17 cellular contexts compared by ENCODE assay signal in genomic region chr1:11180342-11180744, GRCh38. TPM values are rescaled to one million over a fixed set of nuclear protein-coding genes. Genes with fewer than 3 reads are reported as not detected.
DNase-seq lines count a peak whose midpoint lies in the region; FAIRE-seq and TF ChIP-seq lines count a peak whose summit lies in the region.
"Had no signal": no experiment of that assay in that cellular context is flagged by ENCODE, and none has a peak within 500 bp of the region (broad histone marks: within the 10 kb centered on the region; RNA-seq: fewer than 3 reads in every experiment).

No MANE protein-coding gene starts in this region.

- no peak overlapping the region for H3K27ac Mint-ChIP-seq in activated CD4-positive, alpha-beta memory T cell treated with anti-CD3 and anti-CD28 coated beads for 36 hours
- H3K27ac Mint-ChIP-seq: activated naive CD8-positive, alpha-beta T cell treated with anti-CD3 and anti-CD28 coated beads for 36 hours; T-helper 2 cell treated with Interferon-gamma antibody and Interleukin-4, amounts not matched to agents 5 μg/mL and 100 μg/mL, for 36 hours had no signal

- no peaks in the 10 kb centered on the region for H4K20me1 ChIP-seq in fibroblast of lung (ENCODE audit: control insufficient read depth, extremely low read depth, insufficient read depth, low read length)

- DNase-seq in GM12891 (ENCODE audit: insufficient read length, low spot score): no peak
- no peak for DNase-seq in RWPE1 (ENCODE audit: low spot score)
- peak; percentile 67 to 83 for DNase-seq in fibroblast of lung (ENCODE audit: low read depth in 2 of 2)
- peak; percentile 67 for DNase-seq in retinal pigment epithelial cell (ENCODE audit: low read depth)
- DNase-seq in activated CD4-positive, alpha-beta memory T cell treated with anti-CD3 and anti-CD28 coated beads for 36 hours: no peak
- DNase-seq in inferior parietal cortex (ENCODE audit: extremely low spot score): no peak
- DNase-seq in SIG-M5 treated with dmso at 0.1 percent for 504 hours (lab: John Stamatoyannopoulos, UW; ENCODE audit: unreplicated experiment): no peak
- DNase-seq in stimulated activated naive CD4-positive, alpha-beta T cell treated with Interleukin-2 at 50 U/mL for 16 hours (lab: John Stamatoyannopoulos, UW): no peak
- DNase-seq: activated naive CD8-positive, alpha-beta T cell treated with anti-CD3 and anti-CD28 coated beads for 36 hours; effector CD4-positive, alpha-beta T cell; NCI-H1694; psoas muscle; stomach had no signal

- H3K4me2 ChIP-seq in fibroblast of lung (ENCODE audit: extremely low read depth, insufficient read depth, low read length): no peak overlapping the region
- H3K4me2 ChIP-seq: hepatocyte had no signal

- H3K4me3 Mint-ChIP-seq in activated CD4-positive, alpha-beta memory T cell treated with anti-CD3 and anti-CD28 coated beads for 36 hours: no peak overlapping the region
- H3K4me3 Mint-ChIP-seq: activated naive CD8-positive, alpha-beta T cell treated with anti-CD3 and anti-CD28 coated beads for 36 hours; T-helper 2 cell treated with Interferon-gamma antibody and Interleukin-4, amounts not matched to agents 5 μg/mL and 100 μg/mL, for 36 hours had no signal

- no peaks in the 10 kb centered on the region for H3K27me3 ChIP-seq in fibroblast of lung (ENCODE audit: control insufficient read depth, insufficient read depth, low read length)
- H3K27me3 ChIP-seq: hepatocyte, stomach had no signal

- H3K9ac ChIP-seq in fibroblast of lung (ENCODE audit: insufficient read depth, low read length): no peak overlapping the region

- no peaks in the 10 kb centered on the region for H3K9me3 ChIP-seq in fibroblast of lung (ENCODE audit: control insufficient read depth, insufficient read depth, low read depth, low read length)
- H3K9me3 ChIP-seq: psoas muscle, stomach had no signal

- H3K4me3 ChIP-seq in fibroblast of lung (replicated peaks in 1 of 4; ENCODE audit: control extremely low read depth in 1 of 4, insufficient read depth in 1 of 4, low read depth in 3 of 4, low read length in 4 of 4) (no peak overlapping the region), retinal pigment epithelial cell (ENCODE audit: low read length) (no peak overlapping the region)
- H3K4me3 ChIP-seq: hepatocyte, psoas muscle, stomach had no signal

- no peak overlapping the region for H2AFZ ChIP-seq in fibroblast of lung (ENCODE audit: low read length)
- H2AFZ ChIP-seq: hepatocyte had no signal

- H3K36me3 Mint-ChIP-seq in activated CD4-positive, alpha-beta memory T cell treated with anti-CD3 and anti-CD28 coated beads for 36 hours: peaks cover 9% of the 10 kb centered on the region

- peak; percentile 54 for FAIRE-seq in GM12891 (lab: Jason Lieb, UNC)
- FAIRE-seq: HepG2 had no signal

- POLR2A ChIA-PET in RWPE1 (lab: Yijun Ruan, JAX; ENCODE audit: low non-redundant PET): no interaction called here
- POLR2A ChIA-PET in activated CD4-positive, alpha-beta memory T cell treated with anti-CD3 and anti-CD28 coated beads for 36 hours (lab: Charles Lee): no interaction called here

- TF ChIP-seq POLR2A in GM12891 (IDR thresholded peaks at IDR 0.05; ENCODE audit: low read depth, low read length): no peak

- no peaks in the 10 kb centered on the region for H3K4me1 Mint-ChIP-seq in activated CD4-positive, alpha-beta memory T cell treated with anti-CD3 and anti-CD28 coated beads for 36 hours (ENCODE audit: low read depth)
- H3K4me1 Mint-ChIP-seq: activated naive CD8-positive, alpha-beta T cell treated with anti-CD3 and anti-CD28 coated beads for 36 hours had no signal

- H3K4me1 ChIP-seq in fibroblast of lung (ENCODE audit: control insufficient read depth, extremely low read depth, insufficient read depth, low read length): peaks cover 15% of the 10 kb centered on the region

- CTCF ChIA-PET in RWPE1 (lab: Yijun Ruan, JAX): interaction anchor here (0.6 kb wide), 1 partner anchor 1055 kb away, joined by 4 read pairs; no protein-coding TSS in a partner anchor
- CTCF ChIA-PET in activated CD4-positive, alpha-beta memory T cell treated with anti-CD3 and anti-CD28 coated beads for 36 hours (lab: Charles Lee): interaction anchor here (1.2 to 2.0 kb wide), 2 partner anchors 22 to 143 kb away, joined by 3 to 6 read pairs; no protein-coding TSS in a partner anchor

- H3K9me3 Mint-ChIP-seq in activated CD4-positive, alpha-beta memory T cell treated with anti-CD3 and anti-CD28 coated beads for 36 hours: no peaks in the 10 kb centered on the region
- H3K9me3 Mint-ChIP-seq: activated naive CD8-positive, alpha-beta T cell treated with anti-CD3 and anti-CD28 coated beads for 36 hours; T-helper 2 cell treated with Interferon-gamma antibody and Interleukin-4, amounts not matched to agents 5 μg/mL and 100 μg/mL, for 36 hours had no signal

- H3K27ac ChIP-seq in RWPE1: peak overlapping the region; percentile 62
- no peak overlapping the region for H3K27ac ChIP-seq in fibroblast of lung (ENCODE audit: insufficient read depth, low read length)
- H3K27ac ChIP-seq: hepatocyte, psoas muscle, stomach had no signal

- no peak for TF ChIP-seq CTCF in RWPE1 (conservative IDR thresholded peaks at IDR 0.05; ENCODE audit: low read depth)
- TF ChIP-seq CTCF in fibroblast of lung (conservative IDR thresholded peaks at IDR 0.05 in 1 of 2, IDR thresholded peaks at IDR 0.05 in 1 of 2; ENCODE audit: low read depth in 1 of 2, low read length in 2 of 2): no peak
- TF ChIP-seq CTCF in retinal pigment epithelial cell (conservative IDR thresholded peaks at IDR 0.05; ENCODE audit: low read depth, low read length): no peak

- H3K36me3 ChIP-seq in fibroblast of lung (ENCODE audit: control insufficient read depth, insufficient read depth, low read length): no peaks in the 10 kb centered on the region

- no peaks in the 10 kb centered on the region for H3K27me3 Mint-ChIP-seq in activated CD4-positive, alpha-beta memory T cell treated with anti-CD3 and anti-CD28 coated beads for 36 hours
- H3K27me3 Mint-ChIP-seq: activated naive CD8-positive, alpha-beta T cell treated with anti-CD3 and anti-CD28 coated beads for 36 hours had no signal

- no peaks in the 10 kb centered on the region for H3K79me2 ChIP-seq in fibroblast of lung (ENCODE audit: control insufficient read depth, insufficient read depth, low read length)
- H3K79me2 ChIP-seq: hepatocyte had no signal

- intact Hi-C loops in activated CD4-positive, alpha-beta memory T cell treated with anti-CD3 and anti-CD28 coated beads for 36 hours (cut with micrococcal nuclease): no loop called here

TF ChIP-seq in GM12891, 5 proteins besides CTCF, POLR2A, EP300 and RAD21:
- TF ChIP-seq PAX5 (IDR thresholded peaks at IDR 0.05; ENCODE audit: insufficient read depth, low read length, severe bottlenecking) (no peak), TAF1 (IDR thresholded peaks at IDR 0.05; ENCODE audit: low read depth, low read length) (no peak), POLR2AphosphoS5 (IDR thresholded peaks at IDR 0.05; ENCODE audit: low read depth, low read length) (no peak), POU2F2 (IDR thresholded peaks at IDR 0.05; ENCODE audit: low read depth, low read length) (no peak), SPI1 (IDR thresholded peaks at IDR 0.05; ENCODE audit: low read depth, low read length) (no peak)
TF ChIP-seq in GM12891: peak in this region for 0.

RNA-seq across cellular contexts. Expression of gene ANGPTL7, which starts 8.8 kb away (rescaled TPM):
- polyA plus RNA-seq in GM12891 (2012; ENCODE audit: low read depth, missing spikeins): 0.05 TPM
- 1.5 and 10.3 TPM in 2 replicates for total RNA-seq in fibroblast of lung
- polyA plus RNA-seq in fibroblast of lung: 0.34 and 0.38 TPM in 2 replicates
- polyA plus RNA-seq in fibroblast of lung (2012): 0.33 and 0.35 TPM in 2 replicates
- not detected in 2 replicates for polyA minus RNA-seq in fibroblast of lung (ENCODE audit: low replicate concordance)
- not detected for total RNA-seq in activated CD4-positive, alpha-beta memory T cell treated with anti-CD3 and anti-CD28 coated beads for 36 hours
- total RNA-seq: activated naive CD8-positive, alpha-beta T cell treated with anti-CD3 and anti-CD28 coated beads for 36 hours; H4; HepG2 had no signal
- polyA plus RNA-seq: HepG2 had no signal

Comparison
In these comparisons a context has a peak if more than half of its experiments do, and no peak if none do; other contexts are left out.
1. DNase-seq: peak in fibroblast of lung (2 of 2) and retinal pigment epithelial cell (single experiment); none in GM12891 (single experiment), RWPE1 (single experiment), activated CD4-positive, alpha-beta memory T cell treated with anti-CD3 and anti-CD28 coated beads for 36 hours (single experiment), inferior parietal cortex (single experiment), SIG-M5 treated with dmso at 0.1 percent for 504 hours (single experiment) and stimulated activated naive CD4-positive, alpha-beta T cell treated with Interleukin-2 at 50 U/mL for 16 hours (single experiment).